In the genomic region with DNA sequence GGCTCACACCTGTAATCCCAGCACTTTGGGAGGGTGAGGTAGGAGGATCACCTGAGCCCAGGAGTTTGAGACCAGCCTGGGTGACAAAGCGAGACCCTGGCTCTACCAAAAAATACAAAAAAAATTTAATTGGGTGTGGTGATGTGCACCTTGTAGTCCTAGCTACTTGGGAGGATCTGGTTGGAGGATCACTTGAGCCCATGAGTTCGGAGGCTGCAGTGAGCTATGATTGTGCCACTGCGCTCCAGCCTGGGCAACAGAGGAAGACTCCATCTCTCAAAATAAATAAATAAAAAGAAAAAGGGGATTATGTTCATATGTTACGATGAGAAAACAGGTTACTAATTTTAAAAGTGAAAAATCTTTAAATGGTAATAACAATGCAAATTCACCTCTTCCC, we compare ENCODE assay signal across 1 cellular context.
TF ChIP-seq lines count a peak whose summit lies in the region.

No MANE protein-coding gene starts in this region.

TF ChIP-seq in IMR-90, 13 proteins besides CTCF, POLR2A, EP300 and RAD21 (continued from another document):
- TF ChIP-seq, protein P1, sequence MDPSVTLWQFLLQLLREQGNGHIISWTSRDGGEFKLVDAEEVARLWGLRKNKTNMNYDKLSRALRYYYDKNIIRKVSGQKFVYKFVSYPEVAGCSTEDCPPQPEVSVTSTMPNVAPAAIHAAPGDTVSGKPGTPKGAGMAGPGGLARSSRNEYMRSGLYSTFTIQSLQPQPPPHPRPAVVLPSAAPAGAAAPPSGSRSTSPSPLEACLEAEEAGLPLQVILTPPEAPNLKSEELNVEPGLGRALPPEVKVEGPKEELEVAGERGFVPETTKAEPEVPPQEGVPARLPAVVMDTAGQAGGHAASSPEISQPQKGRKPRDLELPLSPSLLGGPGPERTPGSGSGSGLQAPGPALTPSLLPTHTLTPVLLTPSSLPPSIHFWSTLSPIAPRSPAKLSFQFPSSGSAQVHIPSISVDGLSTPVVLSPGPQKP (IDR thresholded peaks at IDR 0.05; ENCODE audit: borderline replicate concordance, low read depth, low read length) = no peak
- TF ChIP-seq CHD1 (IDR thresholded peaks at IDR 0.05; ENCODE audit: low read depth, low read length) = no peak
